ENCODE assay signal across 8 cellular contexts in genomic region chr1:36225298-36225899, GRCh38. TPM values are rescaled to one million over a fixed set of nuclear protein-coding genes. Genes with fewer than 3 reads are reported as not detected.
DNase-seq lines count a peak whose midpoint lies in the region; ATAC-seq and TF ChIP-seq lines count a peak whose summit lies in the region.

No MANE protein-coding gene starts in this region.

- peak overlapping the region; percentile 73 for H3K4me2 ChIP-seq in mesendoderm (ENCODE audit: low read length)

- no peak overlapping the region for H2AK5ac ChIP-seq in mesendoderm (ENCODE audit: low read length)

- TF ChIP-seq CTCF in heart left ventricle (IDR thresholded peaks at IDR 0.05) (no peak), breast epithelium (IDR thresholded peaks at IDR 0.05) (no peak), vagina (IDR thresholded peaks at IDR 0.05) (no peak)

- ATAC-seq in heart left ventricle: no peak
- ATAC-seq in Right ventricle myocardium superior (ENCODE audit: poor library complexity): no peak

- H3K36me3 ChIP-seq in heart left ventricle: peaks cover 0 to 49% (median 28%) of the 10 kb centered on the region in 9 donors
- no peaks in the 10 kb centered on the region for H3K36me3 ChIP-seq in breast epithelium
- peaks cover 2% of the 10 kb centered on the region for H3K36me3 ChIP-seq in mesendoderm (ENCODE audit: control insufficient read depth, insufficient read depth, low read length)
- peaks cover 0 to 13% of the 10 kb centered on the region in 2 donors for H3K36me3 ChIP-seq in vagina

- H3K79me1 ChIP-seq in mesendoderm (ENCODE audit: low read length): no peaks in the 10 kb centered on the region

- intact Hi-C loops in heart left ventricle (cut with DNase I) (loop anchor here in 6 of 10 donors (2.0 to 10.0 kb wide), 6 partner anchors 57 to 159 kb away; partner anchors contain the start of genes MAP7D1 (in 1 of the 6), STK40 (in 1 of the 6) and TRAPPC3 (in 1 of the 6)), Right ventricle myocardium superior (cut with DNase I) (loop anchor here (10.0 kb wide), 1 partner anchor 71 kb away; the partner anchor contains the start of gene MAP7D1), breast epithelium (cut with DNase I; ENCODE audit: low total_unique reads) (no loop called here), vagina (cut with DNase I) (loop anchor here (10.0 kb wide), 1 partner anchor 71 kb away; the partner anchor contains the start of gene MAP7D1)

- H2BK15ac ChIP-seq in mesendoderm (replicated peaks; ENCODE audit: low read depth): no peak overlapping the region

- peaks cover 50% of the 10 kb centered on the region for H3K79me2 ChIP-seq in mesendoderm (ENCODE audit: control insufficient read depth, insufficient read depth, low read length)

- H3K9ac ChIP-seq in mesendoderm (ENCODE audit: low read length): peak overlapping the region; percentile 91

- no peak overlapping the region for H4K5ac ChIP-seq in mesendoderm (ENCODE audit: low read length)

- no peak overlapping the region for H3K23ac ChIP-seq in mesendoderm (ENCODE audit: low read length)

- H3K27me3 ChIP-seq in heart left ventricle (no peaks in the 10 kb centered on the region), breast epithelium (no peaks in the 10 kb centered on the region), mesendoderm (ENCODE audit: insufficient read depth, low read length, poor library complexity) (no peaks in the 10 kb centered on the region), vagina (no peaks in the 10 kb centered on the region)

- peak overlapping the region; percentile 94 for H3K56ac ChIP-seq in mesendoderm (ENCODE audit: low read length)

- no peak overlapping the region for H2BK5ac ChIP-seq in mesendoderm (ENCODE audit: low read length)

- H3K9me3 ChIP-seq in heart left ventricle (no peaks in the 10 kb centered on the region), breast epithelium (no peaks in the 10 kb centered on the region), vagina (no peaks in the 10 kb centered on the region)

- DNase-seq in heart left ventricle: no peak
- DNase-seq in Right ventricle myocardium superior: no peak
- no peak for DNase-seq in breast epithelium (ENCODE audit: low spot score in 2 of 2)
- DNase-seq in mesendoderm: no peak
- no peak for DNase-seq in vagina (ENCODE audit: extremely low spot score in 2 of 2)
- no peak for DNase-seq in DMS53 (lab: John Stamatoyannopoulos, UW)
- no peak for DNase-seq in NCI-H2029 (lab: John Stamatoyannopoulos, UW)
- DNase-seq in DMS153 (lab: John Stamatoyannopoulos, UW): no peak

- TF ChIP-seq POLR2A in heart left ventricle (IDR thresholded peaks at IDR 0.05): no peak
- TF ChIP-seq POLR2A in breast epithelium (IDR thresholded peaks at IDR 0.05): no peak
- TF ChIP-seq POLR2A in vagina (IDR thresholded peaks at IDR 0.05): no peak

- peak overlapping the region; percentile 26 for H3K4ac ChIP-seq in mesendoderm (ENCODE audit: low read depth, low read length)

- H2BK120ac ChIP-seq in mesendoderm (ENCODE audit: low read depth, low read length): no peak overlapping the region

- no peak overlapping the region for H4K8ac ChIP-seq in mesendoderm (ENCODE audit: low read depth, low read length)

- peaks cover 0 to 52% (median 44%) of the 10 kb centered on the region in 12 donors for H3K4me1 ChIP-seq in heart left ventricle
- peaks cover 8% of the 10 kb centered on the region in 2 donors for H3K4me1 ChIP-seq in breast epithelium
- peaks cover 3% of the 10 kb centered on the region for H3K4me1 ChIP-seq in mesendoderm (ENCODE audit: control insufficient read depth, low read depth, low read length)
- peaks cover 54% of the 10 kb centered on the region for H3K4me1 ChIP-seq in vagina

- H3K27ac ChIP-seq in heart left ventricle: peak overlapping the region; percentile 87 to 99 (median 98)
- H3K27ac ChIP-seq in breast epithelium: peak overlapping the region; percentile 91 to 98
- no peak overlapping the region for H3K27ac ChIP-seq in mesendoderm (ENCODE audit: low read depth, low read length)
- H3K27ac ChIP-seq in vagina: peak overlapping the region; percentile 97

- H3K4me3 ChIP-seq in heart left ventricle (peak overlapping the region; percentile 60 to 92 (median 83)), breast epithelium (peak overlapping the region; percentile 73 to 86 (median 80)), mesendoderm (ENCODE audit: low read length) (peak overlapping the region; percentile 87), vagina (peak overlapping the region; percentile 92 to 95)

- no peak overlapping the region for H3K18ac ChIP-seq in mesendoderm (ENCODE audit: low read length)

- 11 to 15% (median 13%) methylated on average over 10 of the region's 10 CpGs for WGBS in heart left ventricle, 4 donors
- no CpG with 5 or more reads among the region's 10 CpGs for WGBS in mesendoderm (ENCODE audit: extremely low coverage, insufficient coverage, low lambda C conversion rate)

RNA-seq across cellular contexts. Expression of gene THRAP3, which starts 1.2 kb away (rescaled TPM):
- total RNA-seq in heart left ventricle: 100 to 1,000 TPM in 4 of 9 donors, 10 to 100 TPM in 5; 68.6 to 106 (median 92.8) TPM
- 10 to 100 TPM; 27.9 to 36.5 TPM for polyA plus RNA-seq in heart left ventricle
- total RNA-seq in Right ventricle myocardium superior: 57.6 TPM
- total RNA-seq in breast epithelium: 100 to 1,000 TPM in 2 of 3 donors, 10 to 100 TPM in 1; 81.6 to 128 (median 122) TPM
- 112 TPM for polyA plus RNA-seq in mesendoderm (2013, experiment 1 of 2)
- polyA plus RNA-seq in mesendoderm (2013, experiment 2 of 2): 114 TPM
- 57.7 TPM for total RNA-seq in vagina
